Comparison of ENCODE assay signal across 16 cellular contexts in genomic region chr17:46836500-46836899, GRCh38. TPM values are rescaled to one million over a fixed set of nuclear protein-coding genes. Genes with fewer than 3 reads are reported as not detected.
"Had no signal": no experiment of that assay in that cellular context is flagged by ENCODE, and none has a peak within 500 bp of the region (broad histone marks: within the 10 kb centered on the region; RNA-seq: fewer than 3 reads in every experiment).

No MANE protein-coding gene starts in this region.

- H3K9me3 Mint-ChIP-seq: activated CD4-positive, alpha-beta memory T cell treated with anti-CD3 and anti-CD28 coated beads, Interleukin-2, amount 10 ng/mL, durations not matched to agents 7 days and 5 days; activated naive CD4-positive, alpha-beta T cell treated with anti-CD3 and anti-CD28 coated beads, Interleukin-2, amount 10 ng/mL, durations not matched to agents 7 days and 5 days had no signal

- H3K4me3 ChIP-seq: left ventricle myocardium inferior, upper lobe of left lung had no signal

- ATAC-seq: activated CD4-positive, CD25-positive, alpha-beta regulatory T cell treated with anti-CD3 and anti-CD28 coated beads, Interleukin-2, amount 50 U/mL, for 24 hours; sciatic nerve had no signal

- H3K4me3 Mint-ChIP-seq: activated CD4-positive, alpha-beta memory T cell treated with anti-CD3 and anti-CD28 coated beads, Interleukin-2, amount 10 ng/mL, durations not matched to agents 7 days and 5 days; activated CD4-positive, alpha-beta T cell treated with anti-CD3 and anti-CD28 coated beads, Interleukin-2, amount 10 ng/mL, durations not matched to agents 24 days and 14 days; activated CD8-positive, alpha-beta memory T cell treated with anti-CD3 and anti-CD28 coated beads, Interleukin-2, amount 10 ng/mL, durations not matched to agents 7 days and 5 days; activated naive CD4-positive, alpha-beta T cell treated with anti-CD3 and anti-CD28 coated beads, Interleukin-2, amount 10 ng/mL, durations not matched to agents 7 days and 5 days; nephron; T-helper 2 cell treated with Interferon-gamma antibody and Interleukin-4, amounts not matched to agents 5 μg/mL and 100 μg/mL, for 36 hours had no signal

- H3K9me3 ChIP-seq: left ventricle myocardium inferior, upper lobe of left lung had no signal

- H3K36me3 ChIP-seq: left ventricle myocardium inferior, upper lobe of left lung had no signal

- H3K36me3 Mint-ChIP-seq: activated CD8-positive, alpha-beta memory T cell treated with anti-CD3 and anti-CD28 coated beads, Interleukin-2, amount 10 ng/mL, durations not matched to agents 7 days and 5 days; activated naive CD4-positive, alpha-beta T cell treated with anti-CD3 and anti-CD28 coated beads, Interleukin-2, amount 10 ng/mL, durations not matched to agents 7 days and 5 days had no signal

- DNase-seq: kidney glomerular epithelial cell had no signal

- H3K27ac Mint-ChIP-seq: activated CD4-positive, alpha-beta memory T cell treated with anti-CD3 and anti-CD28 coated beads, Interleukin-2, amount 10 ng/mL, durations not matched to agents 7 days and 5 days; activated CD4-positive, alpha-beta T cell treated with anti-CD3 and anti-CD28 coated beads, Interleukin-2, amount 10 ng/mL, durations not matched to agents 24 days and 14 days; nephron; T-helper 2 cell treated with Interferon-gamma antibody and Interleukin-4, amounts not matched to agents 5 μg/mL and 100 μg/mL, for 36 hours had no signal

- H3K4me1 Mint-ChIP-seq: nephron had no signal

- H3K27ac ChIP-seq: left ventricle myocardium inferior, upper lobe of left lung, VCaP had no signal

RNA-seq across cellular contexts. Expression of gene WNT9B, which starts 14.9 kb away (rescaled TPM):
- total RNA-seq: activated CD4-positive, alpha-beta memory T cell treated with anti-CD3 and anti-CD28 coated beads, Interleukin-2, amount 10 ng/mL, durations not matched to agents 7 days and 5 days; activated CD4-positive, alpha-beta T cell treated with anti-CD3 and anti-CD28 coated beads, Interleukin-2, amount 10 ng/mL, durations not matched to agents 24 days and 14 days; activated CD8-positive, alpha-beta memory T cell treated with anti-CD3 and anti-CD28 coated beads, Interleukin-2, amount 10 ng/mL, durations not matched to agents 7 days and 5 days; chondrocyte; frontal cortex; mononuclear cell; myocyte; sciatic nerve had no signal

RNA-seq across cellular contexts. Expression of gene WNT3, which starts 18.0 kb away (rescaled TPM):
- total RNA-seq: activated CD4-positive, alpha-beta memory T cell treated with anti-CD3 and anti-CD28 coated beads, Interleukin-2, amount 10 ng/mL, durations not matched to agents 7 days and 5 days; activated CD8-positive, alpha-beta memory T cell treated with anti-CD3 and anti-CD28 coated beads, Interleukin-2, amount 10 ng/mL, durations not matched to agents 7 days and 5 days had no signal
